ENCODE assay signal across 8 cellular contexts in the genomic region with DNA sequence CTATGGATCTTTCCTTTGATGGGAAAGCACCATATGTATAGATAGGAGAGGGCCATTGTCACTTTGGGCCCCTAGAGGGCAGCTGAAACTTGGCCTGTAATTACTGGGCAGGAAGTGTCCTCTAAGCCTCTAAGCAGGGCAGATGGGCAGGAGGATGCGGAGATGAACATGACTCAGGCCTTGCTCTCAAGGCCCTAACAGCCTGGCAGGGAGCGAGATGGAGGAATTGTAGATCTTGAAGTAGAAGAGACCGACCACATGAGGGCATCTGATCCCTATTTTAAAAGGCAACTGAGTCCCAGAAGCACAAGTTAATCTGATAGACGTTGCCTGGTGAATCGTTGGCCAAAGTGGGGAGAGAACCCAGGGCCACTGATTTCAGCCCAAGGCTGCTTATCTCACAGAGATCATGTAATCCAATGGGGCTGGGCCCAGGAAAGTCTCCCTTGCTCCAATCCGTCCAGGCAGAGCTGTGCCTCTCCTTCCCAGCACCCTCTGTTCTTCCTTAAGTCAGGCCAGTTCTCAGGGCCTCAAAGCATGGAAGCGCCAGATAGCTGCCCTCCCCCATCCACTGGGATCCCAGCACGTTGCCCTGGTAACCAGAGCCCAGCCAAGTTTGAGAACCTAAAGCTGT. TPM values are rescaled to one million over a fixed set of nuclear protein-coding genes. Genes with fewer than 3 reads are reported as not detected.
A peak's percentile ranks its signal among the peaks of the same experiment; 100 is the strongest.
DNase-seq lines count a peak whose midpoint lies in the region; ATAC-seq and TF ChIP-seq lines count a peak whose summit lies in the region.

No MANE protein-coding gene starts in this region.

- H3K36me3 ChIP-seq in DND-41 (ENCODE audit: insufficient read depth, low read length), result no peaks in the 10 kb centered on the region
- no peaks in the 10 kb centered on the region for H3K36me3 ChIP-seq in WERI-Rb-1

- no peak overlapping the region for H3K9ac ChIP-seq in DND-41 (ENCODE audit: low read depth, low read length)

- intact Hi-C loops in natural killer cell (cut with micrococcal nuclease), result loop anchor here (1.0 kb wide), 1 partner anchor 471 kb away; no protein-coding TSS in a partner anchor

- H3K27ac ChIP-seq in DND-41 (ENCODE audit: low read length), result no peak overlapping the region
- peak overlapping the region; percentile 80 for H3K27ac ChIP-seq in WERI-Rb-1

- no peak overlapping the region for H3K4me3 Mint-ChIP-seq in natural killer cell

- no peaks in the 10 kb centered on the region for H3K27me3 Mint-ChIP-seq in natural killer cell (ENCODE audit: low read depth in 2 of 2)

- H3K36me3 Mint-ChIP-seq in natural killer cell, result no peaks in the 10 kb centered on the region

- H2AFZ ChIP-seq in DND-41 (ENCODE audit: low read depth, low read length), result no peak overlapping the region

- peak; percentile 81 for DNase-seq in A172 (ENCODE audit: low spot score)
- DNase-seq in DND-41, result peak; percentile 43
- DNase-seq in NB4 (ENCODE audit: low read depth), result peak; percentile 89
- DNase-seq in WERI-Rb-1, result peak; percentile 95
- DNase-seq in erythroblast (lab: John Stamatoyannopoulos, UW), result peak; percentile 54 to 60
- no peak for DNase-seq in natural killer cell
- DNase-seq in KG1 (lab: John Stamatoyannopoulos, UW), result no peak

- no peaks in the 10 kb centered on the region for H3K9me3 Mint-ChIP-seq in natural killer cell

- TF ChIP-seq POLR2A in NB4 (IDR thresholded peaks at IDR 0.05; ENCODE audit: extremely low read depth, insufficient read length), result no peak
- no peak for TF ChIP-seq POLR2A in erythroblast (IDR thresholded peaks at IDR 0.05; ENCODE audit: low read length)

- H4K20me1 ChIP-seq in DND-41 (ENCODE audit: insufficient read depth, low read length), result peaks cover 2% of the 10 kb centered on the region; the same call in 1 of the 2 replicates

- no peak overlapping the region for H3K27ac Mint-ChIP-seq in natural killer cell

- H3K4me3 ChIP-seq in DND-41 (ENCODE audit: low read depth in 1 of 2, low read length in 2 of 2) (no peak overlapping the region), NB4 (ENCODE audit: low read depth, low read length) (no peak overlapping the region), WERI-Rb-1 (ENCODE audit: low read depth, low read length) (no peak overlapping the region)

- no peaks in the 10 kb centered on the region for H3K4me1 ChIP-seq in DND-41 (ENCODE audit: insufficient read depth, low read length)

- ATAC-seq in DND-41 (ENCODE audit: insufficient read depth, low read depth) (peak; percentile 71), natural killer cell (peak; percentile 43 to 77 (median 58)), HG03521 (IDR thresholded peaks at IDR 0.05; ENCODE audit: unreplicated experiment) (no peak)

- no peaks in the 10 kb centered on the region for H3K79me2 ChIP-seq in DND-41 (ENCODE audit: insufficient read depth, low read length)

- peaks cover 0 to 6% of the 10 kb centered on the region in 2 donors for H3K4me1 Mint-ChIP-seq in natural killer cell

- H3K4me2 ChIP-seq in DND-41 (ENCODE audit: insufficient read depth, low read length), result no peak overlapping the region

- H3K27me3 ChIP-seq in DND-41 (ENCODE audit: insufficient read depth, low read length, poor library complexity) (no peaks in the 10 kb centered on the region), WERI-Rb-1 (ENCODE audit: insufficient read depth, low read depth, severe bottlenecking) (no peaks in the 10 kb centered on the region)

- peak; percentile 63 for TF ChIP-seq CTCF in DND-41 (IDR thresholded peaks at IDR 0.05; ENCODE audit: borderline replicate concordance, extremely low read depth, low read length, poor library complexity, severe bottlenecking)
- TF ChIP-seq CTCF in NB4 (IDR thresholded peaks at IDR 0.05; ENCODE audit: low read depth, low read length), result peak; percentile 12
- peak; percentile 66 for TF ChIP-seq CTCF in WERI-Rb-1 (IDR thresholded peaks at IDR 0.05; ENCODE audit: low read depth, low read length)
- TF ChIP-seq CTCF in natural killer cell (IDR thresholded peaks at IDR 0.05), result no peak

- H3K9me3 ChIP-seq in DND-41 (ENCODE audit: insufficient read depth, low read length, severe bottlenecking) (no peaks in the 10 kb centered on the region), WERI-Rb-1 (ENCODE audit: severe bottlenecking) (no peaks in the 10 kb centered on the region)

RNA-seq across cellular contexts. Expression of gene SEPTIN3, which starts 2.5 kb away (rescaled TPM):
- 7.7 and 8.3 TPM in 2 replicates for total RNA-seq in A172 (2014; rRNA removed; shearing (Covaris generic))
- under 1 TPM in 1 of 3 donors, not detected in 2; 0.38 TPM for total RNA-seq in natural killer cell

RNA-seq across cellular contexts. Expression of gene CENPM, which starts 19.8 kb away (rescaled TPM):
- 42.4 and 54.8 TPM in 2 replicates for total RNA-seq in A172 (2014; rRNA removed; shearing (Covaris generic))
- 1 to 10 TPM; 4.2 to 7.1 (median 6.1) TPM for total RNA-seq in natural killer cell

RNA-seq across cellular contexts. Expression of gene WBP2NL, which starts 31.9 kb away (rescaled TPM):
- not detected in 2 replicates for total RNA-seq in A172 (2014; rRNA removed; shearing (Covaris generic))
- total RNA-seq in natural killer cell, result 1 to 10 TPM; 1.7 to 3.6 (median 3.0) TPM

RNA-seq across cellular contexts. Expression of gene TNFRSF13C, which starts 40.1 kb away (rescaled TPM):
- total RNA-seq in A172 (2014; rRNA removed; shearing (Covaris generic)), result 0.03 TPM in 1 of 2 replicates, not detected in the other
- total RNA-seq in natural killer cell, result 1 to 10 TPM; 2.4 to 3.2 (median 2.7) TPM

Comparison
In these comparisons a context has a peak if more than half of its experiments do, and no peak if none do; other contexts are left out.
1. DNase-seq: peak in A172 (single experiment), DND-41 (single experiment), NB4 (single experiment), WERI-Rb-1 (single experiment) and erythroblast (2 of 2); none in natural killer cell (single experiment) and KG1 (single experiment).